In the genomic region with DNA sequence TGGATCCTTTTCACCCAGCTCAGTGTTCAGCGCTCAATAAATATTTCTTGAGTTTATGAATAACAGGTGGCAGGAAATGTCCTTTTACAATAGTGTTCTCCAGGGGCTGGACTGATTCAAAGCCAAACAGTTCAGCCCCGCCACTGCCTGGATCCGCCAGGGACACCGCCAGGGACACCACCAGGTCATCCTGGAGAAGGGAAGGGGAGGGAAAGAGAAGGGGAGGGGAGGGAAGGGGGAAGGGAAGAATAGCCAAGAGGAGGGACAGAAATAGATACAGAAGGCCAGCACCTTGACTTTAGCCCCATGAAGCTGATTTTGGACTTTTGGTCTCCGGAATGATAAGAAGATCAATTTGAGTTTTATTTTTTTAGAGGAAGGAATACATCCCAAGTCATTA, we compare ENCODE assay signal across 20 cellular contexts.
"Had no signal": no experiment of that assay in that cellular context is flagged by ENCODE, and none has a peak within 500 bp of the region (broad histone marks: within the 10 kb centered on the region; RNA-seq: fewer than 3 reads in every experiment).

No MANE protein-coding gene starts in this region.

- H3K4me1 ChIP-seq: ascending aorta, breast epithelium, stomach, upper lobe of left lung had no signal

- H3K4me3 ChIP-seq: ascending aorta, breast epithelium, stomach, testis, upper lobe of left lung had no signal

- H3K36me3 Mint-ChIP-seq: activated CD4-positive, alpha-beta memory T cell treated with anti-CD3 and anti-CD28 coated beads for 36 hours; activated CD8-positive, alpha-beta memory T cell treated with anti-CD3 and anti-CD28 coated beads, Interleukin-2, amount 10 ng/mL, durations not matched to agents 7 days and 5 days; immature natural killer cell had no signal

- H3K27me3 ChIP-seq: ascending aorta, testis, upper lobe of left lung had no signal

- H3K27ac Mint-ChIP-seq: activated CD4-positive, alpha-beta memory T cell treated with anti-CD3 and anti-CD28 coated beads for 36 hours; activated CD8-positive, alpha-beta memory T cell treated with anti-CD3 and anti-CD28 coated beads, Interleukin-2, amount 10 ng/mL, durations not matched to agents 7 days and 5 days; activated naive CD4-positive, alpha-beta T cell treated with anti-CD3 and anti-CD28 coated beads for 36 hours; activated naive CD8-positive, alpha-beta T cell treated with anti-CD3 and anti-CD28 coated beads, Interleukin-2, amount 50 U/mL, for 24 hours; activated T-helper 2 cell treated with anti-CD3 and anti-CD28 coated beads, Interferon-gamma antibody, Interleukin-2, Interleukin-4, amounts not matched to agents 10 μg/mL and 5 μg/mL and 100 μg/mL, durations not matched to agents 14 hours and 24 hours and 36 hours; immature natural killer cell; nephron progenitor cell had no signal

- H3K9me3 Mint-ChIP-seq: activated CD4-positive, alpha-beta memory T cell treated with anti-CD3 and anti-CD28 coated beads for 36 hours; activated naive CD4-positive, alpha-beta T cell treated with anti-CD3 and anti-CD28 coated beads for 36 hours; activated naive CD8-positive, alpha-beta T cell treated with anti-CD3 and anti-CD28 coated beads, Interleukin-2, amount 50 U/mL, for 24 hours; activated T-helper 2 cell treated with anti-CD3 and anti-CD28 coated beads, Interferon-gamma antibody, Interleukin-2, Interleukin-4, amounts not matched to agents 10 μg/mL and 5 μg/mL and 100 μg/mL, durations not matched to agents 14 hours and 24 hours and 36 hours; nephron progenitor cell had no signal

- DNase-seq: activated CD4-positive, alpha-beta memory T cell treated with anti-CD3 and anti-CD28 coated beads for 36 hours; activated CD8-positive, alpha-beta memory T cell treated with anti-CD3 and anti-CD28 coated beads, Interleukin-2, amount 10 ng/mL, durations not matched to agents 7 days and 5 days; activated naive CD4-positive, alpha-beta T cell treated with anti-CD3 and anti-CD28 coated beads for 36 hours; activated naive CD8-positive, alpha-beta T cell treated with anti-CD3 and anti-CD28 coated beads, Interleukin-2, amount 50 U/mL, for 24 hours; activated T-cell treated with anti-CD3 and anti-CD28 coated beads, Interleukin-2, amount 50 U/mL, for 1 hour; cerebellar nuclear complex; effector memory CD4-positive, alpha-beta T cell; foreskin melanocyte; head of caudate nucleus; immature natural killer cell; mesenchymal stem cell; nephron progenitor cell; stimulated activated CD4-positive, alpha-beta T cell treated with anti-CD3 and anti-CD28 coated beads, Interleukin-1b, Interleukin-23, amount 100 ng/mL, for 48 hours; stomach; testis; upper lobe of left lung; WERI-Rb-1 had no signal

- H3K4me3 Mint-ChIP-seq: activated CD4-positive, alpha-beta memory T cell treated with anti-CD3 and anti-CD28 coated beads for 36 hours; activated CD8-positive, alpha-beta memory T cell treated with anti-CD3 and anti-CD28 coated beads, Interleukin-2, amount 10 ng/mL, durations not matched to agents 7 days and 5 days; activated naive CD4-positive, alpha-beta T cell treated with anti-CD3 and anti-CD28 coated beads for 36 hours; activated naive CD8-positive, alpha-beta T cell treated with anti-CD3 and anti-CD28 coated beads, Interleukin-2, amount 50 U/mL, for 24 hours; immature natural killer cell; nephron progenitor cell had no signal

- H3K36me3 ChIP-seq: ascending aorta, breast epithelium, stomach, upper lobe of left lung, WERI-Rb-1 had no signal

- H3K4me1 Mint-ChIP-seq: activated CD8-positive, alpha-beta memory T cell treated with anti-CD3 and anti-CD28 coated beads, Interleukin-2, amount 10 ng/mL, durations not matched to agents 7 days and 5 days; activated naive CD8-positive, alpha-beta T cell treated with anti-CD3 and anti-CD28 coated beads, Interleukin-2, amount 50 U/mL, for 24 hours; immature natural killer cell had no signal

- H3K9me3 ChIP-seq: ascending aorta, breast epithelium, stomach, testis, upper lobe of left lung had no signal

- H3K27ac ChIP-seq: ascending aorta, breast epithelium, stomach, testis, upper lobe of left lung, WERI-Rb-1 had no signal
